8 cellular contexts compared by ENCODE assay signal in the genomic region with DNA sequence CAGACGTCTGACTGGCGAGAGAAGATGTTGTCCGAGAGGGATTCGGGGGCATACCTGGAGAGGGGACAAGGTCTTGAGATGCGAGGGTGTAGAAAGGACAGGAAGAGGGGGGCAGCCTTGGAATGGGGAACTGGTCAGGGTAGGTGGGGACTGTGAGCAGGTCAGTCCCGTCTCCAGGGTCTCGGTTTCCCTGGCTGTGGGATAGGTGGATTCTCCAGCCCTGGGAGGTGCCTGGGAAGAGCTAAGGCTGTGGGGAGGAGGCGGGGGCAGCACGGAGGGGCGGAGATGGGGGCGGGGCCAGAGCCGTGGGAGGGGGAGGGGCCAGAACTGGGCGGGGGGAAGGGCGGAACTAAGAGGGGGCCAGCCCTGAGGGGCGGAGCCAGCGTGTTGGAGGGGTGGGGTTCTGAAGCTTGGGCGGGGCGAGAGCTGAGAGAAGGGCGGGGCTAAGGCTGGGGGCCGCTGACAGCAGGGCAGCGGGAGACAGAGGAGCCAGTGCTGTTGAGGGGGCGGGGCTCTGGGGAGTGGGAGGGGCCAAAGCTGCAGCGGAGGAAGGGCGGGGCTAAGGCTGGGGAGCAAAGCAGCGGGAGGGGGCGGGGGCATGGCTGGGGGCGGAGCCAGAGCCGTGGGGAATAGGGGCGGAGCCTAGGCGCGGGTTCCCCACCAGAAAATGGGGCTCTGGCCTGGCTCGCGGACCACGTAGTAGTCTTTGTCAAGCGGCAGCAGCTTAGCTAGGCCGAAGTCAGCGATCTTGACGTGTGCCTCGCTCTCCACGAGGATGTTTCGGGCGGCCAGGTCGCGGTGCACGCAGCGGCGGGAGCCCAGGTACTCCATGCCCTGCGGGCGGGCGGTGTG. TPM values are rescaled to one million over a fixed set of nuclear protein-coding genes. Genes with fewer than 3 reads are reported as not detected.
DNase-seq lines count a peak whose midpoint lies in the region; ATAC-seq and TF ChIP-seq lines count a peak whose summit lies in the region.

No MANE protein-coding gene starts in this region.

- DNase-seq in COLO829 (ENCODE audit: low spot score) (peak; percentile 99), LNCaP clone FGC (ENCODE audit: low read depth) (no peak), T-helper 9 cell (peak; percentile 19), dermis microvascular lymphatic vessel endothelial cell (ENCODE audit: low read depth in 2 of 2) (peak; percentile 48 to 53), left lung (peak; percentile 71 to 81)
- peak; percentile 55 to 77 (median 68) for DNase-seq in stimulated activated CD4-positive, alpha-beta T cell treated with anti-CD3 and anti-CD28 coated beads, TNF-alpha, amount 100 ng/mL, for 48 hours (ENCODE audit: low read depth in 3 of 3)

- H3K9me3 ChIP-seq in left lung: no peaks in the 10 kb centered on the region

- peaks cover 0 to 80% of the 10 kb centered on the region in 2 donors for H3K36me3 ChIP-seq in left lung

- intact Hi-C loops in left lung (cut with DNase I): no loop called here

- peaks cover 0 to 11% of the 10 kb centered on the region in 2 donors for H3K4me1 ChIP-seq in left lung

- H3K4me3 ChIP-seq in LNCaP clone FGC (ENCODE audit: low read depth, low read length): peak overlapping the region; percentile 38
- H3K4me3 ChIP-seq in left lung: no peak overlapping the region

- no peak overlapping the region for H3K27ac ChIP-seq in left lung

- ATAC-seq in left lung (peak; percentile 89), HG02938 (IDR thresholded peaks at IDR 0.05; ENCODE audit: unreplicated experiment) (no peak), GM18867 (IDR thresholded peaks at IDR 0.05; ENCODE audit: unreplicated experiment) (no peak)

- TF ChIP-seq CTCF in LNCaP clone FGC (IDR thresholded peaks at IDR 0.05; ENCODE audit: control insufficient read depth, extremely low read depth, insufficient read depth): no peak
- no peak for TF ChIP-seq CTCF in left lung (IDR thresholded peaks at IDR 0.05)

- peaks cover 0 to 36% of the 10 kb centered on the region in 2 donors for H3K27me3 ChIP-seq in left lung

RNA-seq across cellular contexts. Expression of a gene that starts 9.5 kb away (rescaled TPM):
- not detected in 2 replicates for total RNA-seq in dermis microvascular lymphatic vessel endothelial cell
- total RNA-seq in left lung: under 1 TPM in 1 of 2 donors, not detected in 1; 0.76 TPM

RNA-seq across cellular contexts. Expression of a gene that starts 17.0 kb away (rescaled TPM):
- total RNA-seq in dermis microvascular lymphatic vessel endothelial cell (1.7 and 2.4 TPM in 2 replicates), left lung (10 to 100 TPM in 1 of 2 donors, 1 to 10 TPM in 1; 7.9 to 35.9 TPM)

RNA-seq across cellular contexts. Expression of a gene that starts 28.9 kb away (rescaled TPM):
- 1,265 and 1,315 TPM in 2 replicates for total RNA-seq in dermis microvascular lymphatic vessel endothelial cell
- total RNA-seq in left lung: 1,000 to 10,000 TPM; 1,438 to 1,592 TPM

RNA-seq across cellular contexts. Expression of a gene that starts 35.9 kb away (rescaled TPM):
- total RNA-seq in dermis microvascular lymphatic vessel endothelial cell (under 0.01 TPM in 2 replicates), left lung (1 to 10 TPM; 2.1 to 5.2 TPM)

RNA-seq across cellular contexts. Expression of a gene that starts 41.0 kb away (rescaled TPM):
- not detected in 2 replicates for total RNA-seq in dermis microvascular lymphatic vessel endothelial cell
- under 1 TPM in 1 of 2 donors, not detected in 1; 0.55 TPM for total RNA-seq in left lung
